In genomic region chr13:51549593-51549992, GRCh38 we compare ENCODE assay signal across 20 cellular contexts. TPM values are rescaled to one million over a fixed set of nuclear protein-coding genes. Genes with fewer than 3 reads are reported as not detected.
DNase-seq lines count a peak whose midpoint lies in the region; ATAC-seq and TF ChIP-seq lines count a peak whose summit lies in the region.
"Had no signal": no experiment of that assay in that cellular context is flagged by ENCODE, and none has a peak within 500 bp of the region (broad histone marks: within the 10 kb centered on the region; RNA-seq: fewer than 3 reads in every experiment).

No MANE protein-coding gene starts in this region.

- peaks cover 0 to 3% (median 0%) of the 10 kb centered on the region in 7 donors for H3K9me3 Mint-ChIP-seq in CD14-positive monocyte
- H3K9me3 Mint-ChIP-seq in dendritic cell treated with granulocyte-macrophage colony-stimulating factor and Interleukin-4, amounts not matched to agents 40 ng/mL and 50 ng/mL, for 4 days = no peaks in the 10 kb centered on the region
- peaks cover 8% of the 10 kb centered on the region for H3K9me3 Mint-ChIP-seq in mesothelial cell of epicardium
- H3K9me3 Mint-ChIP-seq in activated CD4-positive, alpha-beta T cell treated with anti-CD3 and anti-CD28 coated beads, Interleukin-2, amount 10 ng/mL, durations not matched to agents 24 days and 14 days = peaks cover 17% of the 10 kb centered on the region
- H3K9me3 Mint-ChIP-seq: CD4-positive, alpha-beta T cell; HFFc6 had no signal

- TF ChIP-seq CTCF in CD14-positive monocyte (IDR thresholded peaks at IDR 0.05) = no peak
- TF ChIP-seq CTCF in HEK293 (tag by site-specific recombination; IDR thresholded peaks at IDR 0.05) = no peak
- no peak for TF ChIP-seq CTCF in mesothelial cell of epicardium (IDR thresholded peaks at IDR 0.05; ENCODE audit: unreplicated experiment)
- TF ChIP-seq CTCF in Peyer's patch (IDR thresholded peaks at IDR 0.05) = no peak

- H3K36me3 Mint-ChIP-seq in CD14-positive monocyte = no peaks in the 10 kb centered on the region
- H3K36me3 Mint-ChIP-seq in dendritic cell treated with granulocyte-macrophage colony-stimulating factor and Interleukin-4, amounts not matched to agents 40 ng/mL and 50 ng/mL, for 4 days (ENCODE audit: low read depth) = no peaks in the 10 kb centered on the region
- H3K36me3 Mint-ChIP-seq in mesothelial cell of epicardium = no peaks in the 10 kb centered on the region
- H3K36me3 Mint-ChIP-seq in activated CD4-positive, alpha-beta T cell treated with anti-CD3 and anti-CD28 coated beads, Interleukin-2, amount 10 ng/mL, durations not matched to agents 24 days and 14 days (ENCODE audit: low read depth) = peaks cover 2% of the 10 kb centered on the region

- H3K4me3 ChIP-seq in HEK293 (ENCODE audit: low read depth, low read length) (no peak overlapping the region), Peyer's patch (no peak overlapping the region)
- H3K4me3 ChIP-seq: SJSA1 had no signal

- ATAC-seq in HG03378 (IDR thresholded peaks at IDR 0.05; ENCODE audit: unreplicated experiment) (no peak), GM18502 (IDR thresholded peaks at IDR 0.05; ENCODE audit: poor library complexity, unreplicated experiment) (no peak)
- ATAC-seq: Right ventricle myocardium inferior had no signal

- H3K9me3 ChIP-seq in HEK293 (ENCODE audit: control insufficient read depth, insufficient read depth, low read depth, low read length) (no peaks in the 10 kb centered on the region), Peyer's patch (no peaks in the 10 kb centered on the region)
- H3K9me3 ChIP-seq: Caco-2, SJSA1 had no signal

- H3K27me3 Mint-ChIP-seq in CD14-positive monocyte (ENCODE audit: low read depth in 3 of 3) (no peaks in the 10 kb centered on the region), mesothelial cell of epicardium (ENCODE audit: low read depth) (no peaks in the 10 kb centered on the region)
- H3K27me3 Mint-ChIP-seq in dendritic cell treated with granulocyte-macrophage colony-stimulating factor and Interleukin-4, amounts not matched to agents 40 ng/mL and 50 ng/mL, for 4 days = no peaks in the 10 kb centered on the region
- H3K27me3 Mint-ChIP-seq in activated CD4-positive, alpha-beta T cell treated with anti-CD3 and anti-CD28 coated beads, Interleukin-2, amount 10 ng/mL, durations not matched to agents 24 days and 14 days = peaks cover 2% of the 10 kb centered on the region
- H3K27me3 Mint-ChIP-seq: CD4-positive, alpha-beta T cell had no signal

- TF ChIP-seq POLR2A in Peyer's patch (IDR thresholded peaks at IDR 0.05) = no peak

- intact Hi-C loops in CD14-positive monocyte (cut with micrococcal nuclease) = no loop called here
- intact Hi-C loops in dendritic cell treated with granulocyte-macrophage colony-stimulating factor and Interleukin-4, amounts not matched to agents 40 ng/mL and 50 ng/mL, for 4 days (cut with micrococcal nuclease) = no loop called here
- intact Hi-C loops in activated CD4-positive, alpha-beta T cell treated with anti-CD3 and anti-CD28 coated beads, Interleukin-2, amount 10 ng/mL, durations not matched to agents 24 days and 14 days (cut with micrococcal nuclease) = no loop called here

- H3K27me3 ChIP-seq in Peyer's patch = no peaks in the 10 kb centered on the region
- H3K27me3 ChIP-seq: SJSA1 had no signal

- POLR2A ChIA-PET in HEK293 (lab: Yijun Ruan, JAX) = no interaction called here

- H3K27ac ChIP-seq in HEK293 (ENCODE audit: extremely low read depth, low read depth, low read length) = no peak overlapping the region; the same call in 1 of the 2 replicates
- no peak overlapping the region for H3K27ac ChIP-seq in Peyer's patch
- H3K27ac ChIP-seq: SJSA1 had no signal

- H3K4me1 ChIP-seq in HEK293 (ENCODE audit: control insufficient read depth, insufficient read depth, low read length) (peaks cover 2% of the 10 kb centered on the region), Peyer's patch (no peaks in the 10 kb centered on the region)
- H3K4me1 ChIP-seq: Caco-2 had no signal

- H3K4me1 Mint-ChIP-seq in CD14-positive monocyte (peaks cover 52% of the 10 kb centered on the region), mesothelial cell of epicardium (peaks cover 24% of the 10 kb centered on the region)
- H3K4me1 Mint-ChIP-seq in dendritic cell treated with granulocyte-macrophage colony-stimulating factor and Interleukin-4, amounts not matched to agents 40 ng/mL and 50 ng/mL, for 4 days (ENCODE audit: low read depth) = peaks cover 39% of the 10 kb centered on the region
- peaks cover 6% of the 10 kb centered on the region for H3K4me1 Mint-ChIP-seq in activated CD4-positive, alpha-beta T cell treated with anti-CD3 and anti-CD28 coated beads, Interleukin-2, amount 10 ng/mL, durations not matched to agents 24 days and 14 days

- H3K27ac Mint-ChIP-seq in CD14-positive monocyte (peak overlapping the region; percentile 73 to 89 (median 83)), mesothelial cell of epicardium (peak overlapping the region; percentile 57)
- H3K27ac Mint-ChIP-seq in dendritic cell treated with granulocyte-macrophage colony-stimulating factor and Interleukin-4, amounts not matched to agents 40 ng/mL and 50 ng/mL, for 4 days = peak overlapping the region; percentile 72
- H3K27ac Mint-ChIP-seq in activated CD4-positive, alpha-beta T cell treated with anti-CD3 and anti-CD28 coated beads, Interleukin-2, amount 10 ng/mL, durations not matched to agents 24 days and 14 days = no peak overlapping the region
- H3K27ac Mint-ChIP-seq: CD4-positive, alpha-beta T cell; HFFc6 had no signal

- no peak for DNase-seq in CD14-positive monocyte (ENCODE audit: low spot score)
- DNase-seq in mesothelial cell of epicardium (ENCODE audit: low spot score in 2 of 2, unreplicated experiment in 2 of 2) = no peak
- no peak for DNase-seq in Peyer's patch
- no peak for DNase-seq in activated CD4-positive, alpha-beta T cell treated with anti-CD3 and anti-CD28 coated beads, Interleukin-2, amount 10 ng/mL, durations not matched to agents 24 days and 14 days
- DNase-seq: Caco-2; CD4-positive, alpha-beta T cell; DMS 273 treated with DMSO at 0.1 percent for 48 hours; HFFc6; MM.1S; NCI-H1048; NCI-H1417 treated with DMSO at 0.1 percent for 48 hours; NCI-H187 treated with DMSO at 0.1 percent for 48 hours; NCI-H2227 treated with DMSO at 0.1 percent for 48 hours; NCI-H510A had no signal

- no peaks in the 10 kb centered on the region for H3K36me3 ChIP-seq in HEK293 (ENCODE audit: control insufficient read depth in 2 of 2, insufficient read depth in 1 of 2, low read length in 2 of 2)
- no peaks in the 10 kb centered on the region for H3K36me3 ChIP-seq in Peyer's patch
- H3K36me3 ChIP-seq: SJSA1 had no signal

- CTCF ChIA-PET in HEK293 (lab: Yijun Ruan, JAX) = no interaction called here

- H3K4me3 Mint-ChIP-seq in CD14-positive monocyte = no peak overlapping the region
- no peak overlapping the region for H3K4me3 Mint-ChIP-seq in dendritic cell treated with granulocyte-macrophage colony-stimulating factor and Interleukin-4, amounts not matched to agents 40 ng/mL and 50 ng/mL, for 4 days
- no peak overlapping the region for H3K4me3 Mint-ChIP-seq in mesothelial cell of epicardium
- no peak overlapping the region for H3K4me3 Mint-ChIP-seq in activated CD4-positive, alpha-beta T cell treated with anti-CD3 and anti-CD28 coated beads, Interleukin-2, amount 10 ng/mL, durations not matched to agents 24 days and 14 days
- H3K4me3 Mint-ChIP-seq: CD4-positive, alpha-beta T cell; HFFc6 had no signal

TF ChIP-seq in HEK293, 187 proteins besides CTCF, POLR2A, EP300 and RAD21:
- TF ChIP-seq GLIS1 (tag by site-specific recombination; IDR thresholded peaks at IDR 0.05) (peak; percentile 22; the same call in 1 of the 2 replicates), ZBTB20 (tag by site-specific recombination; IDR thresholded peaks at IDR 0.05) (no peak)

RNA-seq across cellular contexts. Expression of gene WDFY2, which starts 34.7 kb away (rescaled TPM):
- 1 to 10 TPM; 6.5 to 9.1 TPM for polyA plus RNA-seq in CD14-positive monocyte
- total RNA-seq in mesothelial cell of epicardium (12.1 to 12.4 TPM (median 12.1 TPM) in 3 replicates), Peyer's patch (10 to 100 TPM in 2 of 4 donors, 1 to 10 TPM in 2; 6.0 to 11.3 (median 9.7) TPM)
- total RNA-seq in activated CD4-positive, alpha-beta T cell treated with anti-CD3 and anti-CD28 coated beads, Interleukin-2, amount 10 ng/mL, durations not matched to agents 24 days and 14 days = 9.1 and 11.1 TPM in 2 replicates
